Comparison of ENCODE assay signal across 9 cellular contexts in the genomic region with DNA sequence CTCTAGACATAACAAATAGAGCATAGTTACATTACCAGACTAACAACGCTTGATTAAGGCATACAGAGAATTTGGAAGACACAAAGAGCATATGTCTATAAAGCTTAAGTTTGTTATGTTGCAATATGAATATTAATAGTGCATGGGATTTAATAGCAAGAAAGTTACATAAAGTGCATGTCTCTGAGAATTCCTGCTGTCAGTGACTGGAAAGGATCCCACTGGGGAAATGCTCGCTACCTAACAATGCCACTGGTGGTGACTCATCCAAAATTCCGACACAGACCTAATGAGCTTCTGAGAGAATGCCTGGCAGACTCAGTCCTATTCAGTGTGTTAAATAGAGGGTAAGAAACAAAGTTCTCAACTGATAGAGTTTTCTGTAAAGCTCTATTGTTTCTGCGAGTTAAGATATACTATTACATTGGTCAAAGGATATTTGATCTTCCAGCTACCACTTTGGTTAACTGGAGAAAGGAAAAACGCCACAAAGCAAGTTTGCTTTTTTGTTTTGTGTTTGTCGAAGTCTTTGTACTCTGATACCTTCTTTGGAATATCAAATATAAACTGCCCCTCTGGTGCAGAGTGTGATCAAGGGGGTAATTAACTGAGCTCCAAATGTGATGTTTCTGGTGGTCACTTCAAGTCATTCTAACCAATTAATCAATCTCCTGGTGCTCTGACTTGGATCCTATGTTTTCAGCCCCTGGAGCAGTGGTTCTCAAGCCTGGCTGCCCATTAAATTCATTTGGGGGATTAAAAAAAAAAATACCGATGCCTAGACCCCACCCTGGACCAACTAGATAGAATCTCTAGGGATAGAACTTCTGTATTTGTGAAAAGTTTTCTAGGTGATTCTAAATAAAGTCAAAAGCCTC.
A peak's percentile ranks its signal among the peaks of the same experiment; 100 is the strongest.
DNase-seq lines count a peak whose midpoint lies in the region; ATAC-seq and TF ChIP-seq lines count a peak whose summit lies in the region.
"Had no signal": no experiment of that assay in that cellular context is flagged by ENCODE, and none has a peak within 500 bp of the region (broad histone marks: within the 10 kb centered on the region; RNA-seq: fewer than 3 reads in every experiment).

No MANE protein-coding gene starts in this region.

- H3K4me1 ChIP-seq in SJCRH30, result peaks cover 20% of the 10 kb centered on the region

- no peaks in the 10 kb centered on the region for H3K36me3 ChIP-seq in SJCRH30

- H3K27me3 ChIP-seq in SJCRH30, result no peaks in the 10 kb centered on the region

- peak overlapping the region; percentile 58 for H3K27ac ChIP-seq in SJCRH30

- DNase-seq in Daoy (ENCODE audit: low read depth) (peak; percentile 82), SJCRH30 (peak; percentile 61 to 77), fibroblast of villous mesenchyme (ENCODE audit: low read depth) (peak; percentile 84), omental fat pad (ENCODE audit: low spot score) (no peak), midbrain (lab: John Stamatoyannopoulos, UW) (no peak), GF-D8 (lab: John Stamatoyannopoulos, UW) (no peak), NCI-H146 (lab: John Stamatoyannopoulos, UW) (no peak)
- DNase-seq in stimulated activated CD8-positive, alpha-beta memory T cell treated with anti-CD3 and anti-CD28 coated beads, Interleukin-4, amount 100 ng/mL, for 48 hours, result no peak
- DNase-seq: NCI-H748 treated with DMSO at 0.1 percent for 48 hours had no signal

- TF ChIP-seq CTCF in fibroblast of villous mesenchyme (IDR thresholded peaks at IDR 0.05; ENCODE audit: insufficient read depth, low read depth, low read length), result no peak
- TF ChIP-seq CTCF in omental fat pad (IDR thresholded peaks at IDR 0.05), result no peak

- no peaks in the 10 kb centered on the region for H3K9me3 ChIP-seq in SJCRH30 (replicated peaks)

- ATAC-seq in omental fat pad (ENCODE audit: low FRiP score), result peak; percentile 86

- H3K4me3 ChIP-seq in SJCRH30 (no peak overlapping the region), fibroblast of villous mesenchyme (ENCODE audit: low read depth, low read length) (no peak overlapping the region)

Comparison
In these comparisons a context has a peak if more than half of its experiments do, and no peak if none do; other contexts are left out.
1. DNase-seq: peak in Daoy (single experiment), SJCRH30 (2 of 2) and fibroblast of villous mesenchyme (single experiment); none in omental fat pad (single experiment), midbrain (single experiment), stimulated activated CD8-positive, alpha-beta memory T cell treated with anti-CD3 and anti-CD28 coated beads, Interleukin-4, amount 100 ng/mL, for 48 hours (single experiment), GF-D8 (single experiment) and NCI-H146 (single experiment).